10 cellular contexts compared by ENCODE assay signal in genomic region chr13:30689752-30690151, GRCh38. TPM values are rescaled to one million over a fixed set of nuclear protein-coding genes. Genes with fewer than 3 reads are reported as not detected.
DNase-seq lines count a peak whose midpoint lies in the region; ATAC-seq and TF ChIP-seq lines count a peak whose summit lies in the region.
"Had no signal": no experiment of that assay in that cellular context is flagged by ENCODE, and none has a peak within 500 bp of the region (broad histone marks: within the 10 kb centered on the region; RNA-seq: fewer than 3 reads in every experiment).

No MANE protein-coding gene starts in this region.

- H4K20me1 ChIP-seq in OCI-LY3 (ENCODE audit: insufficient read depth, low read length), result no peaks in the 10 kb centered on the region

- TF ChIP-seq CTCF in CD4-positive, alpha-beta T cell (IDR thresholded peaks at IDR 0.05), result no peak
- TF ChIP-seq CTCF in OCI-LY3 (IDR thresholded peaks at IDR 0.05; ENCODE audit: low read depth, low read length) (no peak), gastrocnemius medialis (IDR thresholded peaks at IDR 0.05 in 4 of 5, conservative IDR thresholded peaks at IDR 0.05 in 1 of 5) (no peak), WTC11 (IDR thresholded peaks at IDR 0.05) (no peak)

- H3K9me3 ChIP-seq in CD4-positive, alpha-beta T cell (ENCODE audit: control insufficient read depth, low read length), result no peaks in the 10 kb centered on the region
- H3K9me3 ChIP-seq in OCI-LY3 (ENCODE audit: insufficient read depth, low read length), result no peaks in the 10 kb centered on the region
- H3K9me3 ChIP-seq in gastrocnemius medialis, result no peaks in the 10 kb centered on the region

- peak overlapping the region; percentile 16 for H3K4me3 Mint-ChIP-seq in CD4-positive, alpha-beta T cell
- H3K4me3 Mint-ChIP-seq in WTC11, result no peak overlapping the region

- no peak for TF ChIP-seq POLR2A in gastrocnemius medialis (IDR thresholded peaks at IDR 0.05)

- H3K27ac ChIP-seq in CD4-positive, alpha-beta T cell (ENCODE audit: low read depth, low read length), result no peak overlapping the region
- H3K27ac ChIP-seq in OCI-LY3 (ENCODE audit: low read length), result no peak overlapping the region
- peak overlapping the region in 3 of 4 donors; percentile 12 to 65 (median 44) for H3K27ac ChIP-seq in gastrocnemius medialis

- H3K9ac ChIP-seq in OCI-LY3 (ENCODE audit: low read length), result no peak overlapping the region

- H3K4me2 ChIP-seq in OCI-LY3 (ENCODE audit: low read length), result peak overlapping the region; percentile 77

- in situ Hi-C loops in gastrocnemius medialis (cut with MboI; ENCODE audit: low sequenced_read_pairs in 4 of 4), result loop anchor here in 2 of 4 donors (10.0 kb wide), 1 partner anchor 115 kb away; no protein-coding TSS in a partner anchor

- no peak for DNase-seq in CD4-positive, alpha-beta T cell
- DNase-seq in gastrocnemius medialis (no peak), NCI-H2227 treated with DMSO at 0.1 percent for 48 hours (lab: John Stamatoyannopoulos, UW) (no peak), A172 (ENCODE audit: low spot score) (no peak), WTC11 (ENCODE audit: low spot score) (no peak)
- DNase-seq: kidney glomerular epithelial cell, NCI-H1105 treated with DMSO at 0.1 percent for 48 hours had no signal

- peaks cover 7% of the 10 kb centered on the region for H3K4me1 Mint-ChIP-seq in CD4-positive, alpha-beta T cell (ENCODE audit: low read depth)
- peaks cover 8% of the 10 kb centered on the region for H3K4me1 Mint-ChIP-seq in WTC11

- no peaks in the 10 kb centered on the region for H3K27me3 ChIP-seq in CD4-positive, alpha-beta T cell (ENCODE audit: control insufficient read depth, insufficient read depth, low read length)
- H3K27me3 ChIP-seq in OCI-LY3 (ENCODE audit: low read depth, low read length), result peaks cover 48% of the 10 kb centered on the region
- no peaks in the 10 kb centered on the region for H3K27me3 ChIP-seq in gastrocnemius medialis

- H3K36me3 ChIP-seq in OCI-LY3 (replicated peaks; ENCODE audit: low read depth, low read length) (no peaks in the 10 kb centered on the region), gastrocnemius medialis (no peaks in the 10 kb centered on the region)

- no peak for ATAC-seq in CD4-positive, alpha-beta T cell (ENCODE audit: poor library complexity)
- ATAC-seq in esophagus mucosa (peak; percentile 29), gastrocnemius medialis (no peak), GM21381 (IDR thresholded peaks at IDR 0.05; ENCODE audit: unreplicated experiment) (no peak), WTC11 (no peak)

- peaks cover 2% of the 10 kb centered on the region for H3K9me3 Mint-ChIP-seq in CD4-positive, alpha-beta T cell
- H3K9me3 Mint-ChIP-seq in WTC11, result peaks cover 9% of the 10 kb centered on the region

- H3K27me3 Mint-ChIP-seq in CD4-positive, alpha-beta T cell, result peaks cover 2% of the 10 kb centered on the region
- 0 out of 2 replicates have a peak, but pooled peaks cover 3% of the 10 kb centered on the region for H3K27me3 Mint-ChIP-seq in WTC11 (ENCODE audit: low read depth)

- POLR2A ChIA-PET in CD4-positive, alpha-beta T cell (lab: Charles Lee), result no interaction called here
- POLR2A ChIA-PET in WTC11 (lab: Charles Lee), result no interaction called here

- CTCF ChIA-PET in CD4-positive, alpha-beta T cell (lab: Charles Lee), result interaction anchor here (0.9 kb wide), 1 partner anchor 12 kb away, joined by 3 read pairs; no protein-coding TSS in a partner anchor
- CTCF ChIA-PET in WTC11 (lab: Charles Lee), result no interaction called here

- H3K36me3 Mint-ChIP-seq in CD4-positive, alpha-beta T cell (ENCODE audit: low read depth), result no peaks in the 10 kb centered on the region
- peaks cover 2% of the 10 kb centered on the region; the same call in 1 of the 2 replicates for H3K36me3 Mint-ChIP-seq in WTC11

- H3K4me3 ChIP-seq in OCI-LY3 (ENCODE audit: low read length) (peak overlapping the region; percentile 73), gastrocnemius medialis (peak overlapping the region in 2 of 4 donors; percentile 54 to 61)

- no peaks in the 10 kb centered on the region for H3K79me2 ChIP-seq in OCI-LY3 (ENCODE audit: low read length)

- peaks cover 10% of the 10 kb centered on the region for H3K4me1 ChIP-seq in OCI-LY3 (ENCODE audit: low read length)
- peaks cover 4 to 7% of the 10 kb centered on the region in 2 donors for H3K4me1 ChIP-seq in gastrocnemius medialis

- intact Hi-C loops in CD4-positive, alpha-beta T cell (cut with DNase I, micrococcal nuclease), result no loop called here
- intact Hi-C loops in gastrocnemius medialis (cut with DNase I; ENCODE audit: low total_unique reads), result no loop called here

- no peak overlapping the region for H2AFZ ChIP-seq in OCI-LY3 (ENCODE audit: low read depth, low read length)

- H3K27ac Mint-ChIP-seq in CD4-positive, alpha-beta T cell, result peak overlapping the region; percentile 21
- H3K27ac Mint-ChIP-seq in WTC11, result no peak overlapping the region

TF ChIP-seq in WTC11, 78 proteins besides CTCF, POLR2A, EP300 and RAD21:
- TF ChIP-seq ARID4B (CRISPR knock-in tag; IDR thresholded peaks at IDR 0.05; ENCODE audit: borderline replicate concordance), result no peak
TF ChIP-seq in WTC11: peak in this region for 0.

RNA-seq across cellular contexts. Expression of gene ALOX5AP, which starts 45.6 kb away (rescaled TPM):
- total RNA-seq in CD4-positive, alpha-beta T cell, result 10 to 100 TPM; 16.5 to 19.0 TPM
- total RNA-seq in esophagus mucosa, result 3.1 TPM
- 1 to 10 TPM; 5.3 to 9.1 (median 7.1) TPM for total RNA-seq in gastrocnemius medialis
- total RNA-seq in A172 (2014; rRNA removed; shearing (Covaris generic)), result not detected in 2 replicates
- 0.30 TPM in 1 of 3 replicates, not detected in the others for total RNA-seq in WTC11 (2021)

Comparison
In these comparisons a context has a peak if more than half of its experiments do, and no peak if none do; other contexts are left out.
1. H3K27ac ChIP-seq: peak in gastrocnemius medialis (3 of 4); none in CD4-positive, alpha-beta T cell (single experiment) and OCI-LY3 (single experiment).